Comparison of ENCODE assay signal across 11 cellular contexts in genomic region chrX:119687661-119688413, GRCh38. TPM values are rescaled to one million over a fixed set of nuclear protein-coding genes. Genes with fewer than 3 reads are reported as not detected.
DNase-seq lines count a peak whose midpoint lies in the region; ATAC-seq and TF ChIP-seq lines count a peak whose summit lies in the region.
"Had no signal": no experiment of that assay in that cellular context is flagged by ENCODE, and none has a peak within 500 bp of the region (broad histone marks: within the 10 kb centered on the region; RNA-seq: fewer than 3 reads in every experiment).

No MANE protein-coding gene starts in this region.

- peaks cover 54% of the 10 kb centered on the region for H3K36me3 Mint-ChIP-seq in activated naive CD4-positive, alpha-beta T cell treated with anti-CD3 and anti-CD28 coated beads, Interleukin-2, amount 10 ng/mL, durations not matched to agents 7 days and 5 days

- peak overlapping the region; percentile 31; the same call in 1 of the 2 replicates for H3K27ac ChIP-seq in Panc1 (ENCODE audit: low read length)
- peak overlapping the region; percentile 20 for H3K27ac ChIP-seq in duodenal mucosa (ENCODE audit: low read depth, low read length)
- H3K27ac ChIP-seq in stomach smooth muscle (ENCODE audit: low read length): peak overlapping the region; percentile 11
- H3K27ac ChIP-seq in upper lobe of right lung: no peak overlapping the region
- H3K27ac ChIP-seq in caudate nucleus (ENCODE audit: low read depth, low read length): no peak overlapping the region

- DNase-seq in activated naive CD4-positive, alpha-beta T cell treated with anti-CD3 and anti-CD28 coated beads, Interleukin-2, amount 10 ng/mL, durations not matched to agents 7 days and 5 days: peak; percentile 30
- DNase-seq in activated naive CD4-positive, alpha-beta T cell treated with Interleukin-2 at 50 U/mL for 16 hours: no peak
- DNase-seq in Panc1 (ENCODE audit: low read depth, low spot score) (no peak), upper lobe of right lung (no peak), caudate nucleus (lab: John Stamatoyannopoulos, UW) (no peak)
- DNase-seq: midbrain, NCI-H1694, PC-3 had no signal

- no peak for ATAC-seq in Panc1
- ATAC-seq in upper lobe of right lung: no peak
- ATAC-seq in HG03378 (IDR thresholded peaks at IDR 0.05; ENCODE audit: unreplicated experiment): no peak
- ATAC-seq: PC-3 had no signal

- peak overlapping the region; percentile 91 for H3K4me3 Mint-ChIP-seq in activated naive CD4-positive, alpha-beta T cell treated with anti-CD3 and anti-CD28 coated beads, Interleukin-2, amount 10 ng/mL, durations not matched to agents 7 days and 5 days

- H3K27ac Mint-ChIP-seq in activated naive CD4-positive, alpha-beta T cell treated with anti-CD3 and anti-CD28 coated beads, Interleukin-2, amount 10 ng/mL, durations not matched to agents 7 days and 5 days: peak overlapping the region; percentile 100

- H3K9me3 Mint-ChIP-seq in activated naive CD4-positive, alpha-beta T cell treated with anti-CD3 and anti-CD28 coated beads, Interleukin-2, amount 10 ng/mL, durations not matched to agents 7 days and 5 days: no peaks in the 10 kb centered on the region

- BruUV-seq in Panc1 (replicated peaks; lab: Mats Ljungman, UMichigan): no TSS peak

- TF ChIP-seq CTCF in Panc1 (IDR thresholded peaks at IDR 0.05) (no peak), upper lobe of right lung (IDR thresholded peaks at IDR 0.05) (no peak)

- CTCF ChIA-PET in activated naive CD4-positive, alpha-beta T cell treated with anti-CD3 and anti-CD28 coated beads, Interleukin-2, amount 10 ng/mL, durations not matched to agents 7 days and 5 days (lab: Charles Lee): no interaction called here
- CTCF ChIA-PET in Panc1 (lab: Charles Lee): no interaction called here

- no peaks in the 10 kb centered on the region for H3K27me3 ChIP-seq in Panc1 (ENCODE audit: control insufficient read depth, insufficient read depth, low read length)
- no peaks in the 10 kb centered on the region for H3K27me3 ChIP-seq in duodenal mucosa (ENCODE audit: control insufficient read depth in 1 of 2, insufficient read depth in 2 of 2, low read length in 2 of 2)
- no peaks in the 10 kb centered on the region for H3K27me3 ChIP-seq in stomach smooth muscle (ENCODE audit: control insufficient read depth in 1 of 2, insufficient read depth in 2 of 2, low read length in 2 of 2)
- no peaks in the 10 kb centered on the region for H3K27me3 ChIP-seq in upper lobe of right lung

- H3K9ac ChIP-seq in duodenal mucosa (ENCODE audit: low read depth in 1 of 2, low read length in 2 of 2) (no peak overlapping the region), stomach smooth muscle (ENCODE audit: low read length in 2 of 2) (no peak overlapping the region)

- H3K9me3 ChIP-seq in Panc1 (ENCODE audit: control insufficient read depth, insufficient read depth, low read depth, low read length) (no peaks in the 10 kb centered on the region), duodenal mucosa (ENCODE audit: control insufficient read depth in 1 of 2, low read length in 2 of 2) (no peaks in the 10 kb centered on the region), stomach smooth muscle (ENCODE audit: control insufficient read depth in 2 of 2, low read length in 2 of 2) (no peaks in the 10 kb centered on the region), upper lobe of right lung (no peaks in the 10 kb centered on the region)

- in situ Hi-C loops in Panc1 (cut with HindIII; ENCODE audit: low pct_unique_long_range_greater_than_20kb, low sequenced_read_pairs): no loop called here

- H3K36me3 ChIP-seq in Panc1 (ENCODE audit: control insufficient read depth, insufficient read depth, low read length) (no peaks in the 10 kb centered on the region), duodenal mucosa (ENCODE audit: control insufficient read depth in 1 of 2, insufficient read depth in 2 of 2, low read length in 2 of 2) (no peaks in the 10 kb centered on the region), stomach smooth muscle (ENCODE audit: control insufficient read depth in 2 of 2, insufficient read depth in 2 of 2, low read length in 2 of 2) (no peaks in the 10 kb centered on the region), upper lobe of right lung (no peaks in the 10 kb centered on the region)

- POLR2A ChIA-PET in Panc1 (lab: Charles Lee): no interaction called here

- H3K4me3 ChIP-seq in Panc1 (ENCODE audit: low read depth in 2 of 2, low read length in 2 of 2) (no peak overlapping the region), duodenal mucosa (ENCODE audit: low read depth in 1 of 2, low read length in 2 of 2) (no peak overlapping the region), stomach smooth muscle (ENCODE audit: low read length in 2 of 2) (no peak overlapping the region), upper lobe of right lung (no peak overlapping the region)

- H3K4me1 Mint-ChIP-seq in activated naive CD4-positive, alpha-beta T cell treated with anti-CD3 and anti-CD28 coated beads, Interleukin-2, amount 10 ng/mL, durations not matched to agents 7 days and 5 days: peaks cover 61% of the 10 kb centered on the region

- peaks cover 34% of the 10 kb centered on the region for H3K4me1 ChIP-seq in Panc1 (ENCODE audit: control insufficient read depth, insufficient read depth, low read length)
- peaks cover 0 to 13% of the 10 kb centered on the region in 2 donors for H3K4me1 ChIP-seq in duodenal mucosa (ENCODE audit: control insufficient read depth in 1 of 2, insufficient read depth in 2 of 2, low read length in 2 of 2)
- H3K4me1 ChIP-seq in stomach smooth muscle (ENCODE audit: control insufficient read depth, insufficient read depth, low read length): peaks cover 28% of the 10 kb centered on the region
- peaks cover 14% of the 10 kb centered on the region for H3K4me1 ChIP-seq in upper lobe of right lung

- intact Hi-C loops in Panc1 (cut with micrococcal nuclease; ENCODE audit: unreplicated experiment): no loop called here
- intact Hi-C loops in upper lobe of right lung (cut with DNase I): no loop called here

- H3K27me3 Mint-ChIP-seq in activated naive CD4-positive, alpha-beta T cell treated with anti-CD3 and anti-CD28 coated beads, Interleukin-2, amount 10 ng/mL, durations not matched to agents 7 days and 5 days: no peaks in the 10 kb centered on the region

RNA-seq across cellular contexts. Expression of gene SEPTIN6, which starts 5.1 kb away (rescaled TPM):
- total RNA-seq in Panc1 (2021; ENCODE audit: unreplicated experiment) (31.2 TPM), upper lobe of right lung (20.9 TPM)
- 41.0 TPM for polyA plus RNA-seq in Panc1 (2012; ENCODE audit: insufficient read length)

Comparison
In these comparisons a context has a peak if more than half of its experiments do, and no peak if none do; other contexts are left out.
1. H3K27ac ChIP-seq: peak in Panc1 (single experiment), duodenal mucosa (single experiment) and stomach smooth muscle (single experiment); none in upper lobe of right lung (single experiment) and caudate nucleus (single experiment).